1 cellular context compared by ENCODE assay signal in genomic region chr6:107977283-107977682, GRCh38.
TF ChIP-seq lines count a peak whose summit lies in the region.

No MANE protein-coding gene starts in this region.

TF ChIP-seq in K562, 482 proteins besides CTCF, POLR2A, EP300 and RAD21 (continued from another document):
- TF ChIP-seq HMBOX1 (IDR thresholded peaks at IDR 0.05) (no peak), SMC3 (conservative IDR thresholded peaks at IDR 0.05; ENCODE audit: insufficient read depth, low read depth, low read length) (peak; percentile 37; the same call in 1 of the 2 replicates), E2F8 (IDR thresholded peaks at IDR 0.05; ENCODE audit: low read depth, partially characterized antibody) (no peak)
- TF ChIP-seq, protein P1, sequence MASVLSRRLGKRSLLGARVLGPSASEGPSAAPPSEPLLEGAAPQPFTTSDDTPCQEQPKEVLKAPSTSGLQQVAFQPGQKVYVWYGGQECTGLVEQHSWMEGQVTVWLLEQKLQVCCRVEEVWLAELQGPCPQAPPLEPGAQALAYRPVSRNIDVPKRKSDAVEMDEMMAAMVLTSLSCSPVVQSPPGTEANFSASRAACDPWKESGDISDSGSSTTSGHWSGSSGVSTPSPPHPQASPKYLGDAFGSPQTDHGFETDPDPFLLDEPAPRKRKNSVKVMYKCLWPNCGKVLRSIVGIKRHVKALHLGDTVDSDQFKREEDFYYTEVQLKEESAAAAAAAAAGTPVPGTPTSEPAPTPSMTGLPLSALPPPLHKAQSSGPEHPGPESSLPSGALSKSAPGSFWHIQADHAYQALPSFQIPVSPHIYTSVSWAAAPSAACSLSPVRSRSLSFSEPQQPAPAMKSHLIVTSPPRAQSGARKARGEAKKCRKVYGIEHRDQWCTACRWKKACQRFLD (CRISPR knock-in tag; IDR thresholded peaks at IDR 0.05): no peak
